23 cellular contexts compared by ENCODE assay signal in the genomic region with DNA sequence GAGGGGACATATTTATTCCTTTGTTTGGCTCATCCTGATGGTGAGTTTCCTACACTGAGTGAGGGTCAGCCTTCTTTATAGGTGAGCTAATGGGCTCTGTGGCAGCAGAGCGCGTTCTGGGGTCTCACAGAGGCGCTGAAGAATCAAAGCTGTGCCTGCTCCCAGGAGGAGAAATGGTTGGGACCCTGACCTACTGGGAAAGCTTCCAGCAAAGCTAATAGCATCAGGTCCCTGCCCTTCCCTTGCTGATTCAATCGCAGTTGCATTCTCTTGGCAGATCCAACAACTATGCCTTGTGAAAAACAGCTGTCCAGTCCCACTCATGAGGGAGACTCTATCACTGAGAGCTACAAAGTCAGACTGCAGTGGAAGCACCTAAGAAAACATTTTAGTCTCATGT. TPM values are rescaled to one million over a fixed set of nuclear protein-coding genes. Genes with fewer than 3 reads are reported as not detected.
DNase-seq lines count a peak whose midpoint lies in the region; ATAC-seq and TF ChIP-seq lines count a peak whose summit lies in the region.
"Had no signal": no experiment of that assay in that cellular context is flagged by ENCODE, and none has a peak within 500 bp of the region (broad histone marks: within the 10 kb centered on the region; RNA-seq: fewer than 3 reads in every experiment).

No MANE protein-coding gene starts in this region.

- H3K4me1 Mint-ChIP-seq in neural progenitor cell, result peaks cover 70% of the 10 kb centered on the region
- H3K4me1 Mint-ChIP-seq in activated naive CD8-positive, alpha-beta T cell treated with anti-CD3 and anti-CD28 coated beads, Interleukin-2, amount 50 U/mL, for 24 hours, result no peaks in the 10 kb centered on the region
- H3K4me1 Mint-ChIP-seq: activated CD4-positive, alpha-beta T cell treated with anti-CD3 and anti-CD28 coated beads, Interleukin-2, amount 10 ng/mL, durations not matched to agents 24 days and 14 days; activated naive CD8-positive, alpha-beta T cell treated with anti-CD3 and anti-CD28 coated beads for 36 hours had no signal

- H3F3A ChIP-seq in neural progenitor cell (ENCODE audit: low read depth), result peaks cover 12% of the 10 kb centered on the region

- H3K4me3 ChIP-seq in fibroblast of mammary gland (ENCODE audit: control insufficient read depth, low read depth, low read length), result no peak overlapping the region
- no peak overlapping the region for H3K4me3 ChIP-seq in neural progenitor cell
- H3K4me3 ChIP-seq: dorsolateral prefrontal cortex, MG63, upper lobe of right lung had no signal

- H3K4me1 ChIP-seq in neural progenitor cell, result peaks cover 26% of the 10 kb centered on the region
- H3K4me1 ChIP-seq: upper lobe of right lung had no signal

- in situ Hi-C loops in G401 (cut with HindIII; ENCODE audit: low sequenced_read_pairs), result no loop called here

- ATAC-seq in GM18867 (IDR thresholded peaks at IDR 0.05; ENCODE audit: unreplicated experiment), result no peak
- ATAC-seq in activated naive CD8-positive, alpha-beta T cell treated with anti-CD3 and anti-CD28 coated beads, Interleukin-2, amount 50 U/mL, for 24 hours, result no peak
- ATAC-seq: upper lobe of right lung had no signal

- no peaks in the 10 kb centered on the region for H3K36me3 Mint-ChIP-seq in neural progenitor cell
- no peaks in the 10 kb centered on the region for H3K36me3 Mint-ChIP-seq in activated naive CD8-positive, alpha-beta T cell treated with anti-CD3 and anti-CD28 coated beads, Interleukin-2, amount 50 U/mL, for 24 hours (ENCODE audit: low read depth)
- H3K36me3 Mint-ChIP-seq: activated naive CD8-positive, alpha-beta T cell treated with anti-CD3 and anti-CD28 coated beads for 36 hours had no signal

- DNase-seq in GM03348 (ENCODE audit: low spot score) (peak; percentile 25), OCI-M1 (lab: John Stamatoyannopoulos, UW) (peak; percentile 50), fibroblast of mammary gland (ENCODE audit: low read depth) (peak; percentile 63), neural progenitor cell (ENCODE audit: low spot score) (peak; percentile 36), RPMI8226 (no peak), G401 (ENCODE audit: low spot score) (no peak)
- DNase-seq in activated naive CD8-positive, alpha-beta T cell treated with anti-CD3 and anti-CD28 coated beads, Interleukin-2, amount 50 U/mL, for 24 hours, result no peak
- DNase-seq: activated CD4-positive, alpha-beta T cell treated with anti-CD3 and anti-CD28 coated beads, Interleukin-2, amount 10 ng/mL, durations not matched to agents 24 days and 14 days; activated naive CD8-positive, alpha-beta T cell treated with anti-CD3 and anti-CD28 coated beads for 36 hours; dorsolateral prefrontal cortex; erythroblast; head of caudate nucleus; HFFc6; MG63; NCI-H1694; NCI-H2171 treated with DMSO at 0.1 percent for 48 hours; nucleus accumbens; SIG-M5; stimulated activated CD4-positive, alpha-beta T cell treated with anti-CD3 and anti-CD28 coated beads, Interleukin-12 subunit alpha, Interleukin-12 subunit beta, amount 100 ng/mL, for 4 hours; upper lobe of right lung had no signal

- no peak for TF ChIP-seq CTCF in fibroblast of mammary gland (conservative IDR thresholded peaks at IDR 0.05; ENCODE audit: control insufficient read depth, insufficient read depth, low read depth, low read length)
- TF ChIP-seq CTCF in neural progenitor cell (IDR thresholded peaks at IDR 0.05), result no peak

- H3K27me3 Mint-ChIP-seq in neural progenitor cell (ENCODE audit: insufficient read depth, low read depth), result peaks cover 4% of the 10 kb centered on the region
- H3K27me3 Mint-ChIP-seq in activated naive CD8-positive, alpha-beta T cell treated with anti-CD3 and anti-CD28 coated beads, Interleukin-2, amount 50 U/mL, for 24 hours, result no peaks in the 10 kb centered on the region
- H3K27me3 Mint-ChIP-seq: activated CD4-positive, alpha-beta T cell treated with anti-CD3 and anti-CD28 coated beads, Interleukin-2, amount 10 ng/mL, durations not matched to agents 24 days and 14 days; activated naive CD8-positive, alpha-beta T cell treated with anti-CD3 and anti-CD28 coated beads for 36 hours had no signal

- H3K4me2 ChIP-seq in neural progenitor cell, result peak overlapping the region; percentile 19

- H3K27me3 ChIP-seq in neural progenitor cell, result no peaks in the 10 kb centered on the region
- H3K27me3 ChIP-seq: dorsolateral prefrontal cortex, upper lobe of right lung had no signal

- H3K27ac Mint-ChIP-seq in neural progenitor cell, result peak overlapping the region; percentile 72
- H3K27ac Mint-ChIP-seq in activated naive CD8-positive, alpha-beta T cell treated with anti-CD3 and anti-CD28 coated beads, Interleukin-2, amount 50 U/mL, for 24 hours, result no peak overlapping the region
- H3K27ac Mint-ChIP-seq: activated CD4-positive, alpha-beta T cell treated with anti-CD3 and anti-CD28 coated beads, Interleukin-2, amount 10 ng/mL, durations not matched to agents 24 days and 14 days; activated naive CD8-positive, alpha-beta T cell treated with anti-CD3 and anti-CD28 coated beads for 36 hours; activated T-helper 2 cell treated with anti-CD3 and anti-CD28 coated beads, Interferon-gamma antibody, Interleukin-2, Interleukin-4, amounts not matched to agents 10 μg/mL and 5 μg/mL and 100 μg/mL, durations not matched to agents 14 hours and 24 hours and 36 hours; HFFc6; T-helper 1 cell treated with Interleukin-12 subunit alpha and Interleukin-12 subunit beta and Interleukin-4 antibody, amounts not matched to agents 30 μg/mL and 1 μg/mL, for 36 hours had no signal

- H3K4me3 Mint-ChIP-seq in neural progenitor cell, result no peak overlapping the region
- H3K4me3 Mint-ChIP-seq in activated naive CD8-positive, alpha-beta T cell treated with anti-CD3 and anti-CD28 coated beads, Interleukin-2, amount 50 U/mL, for 24 hours, result no peak overlapping the region
- H3K4me3 Mint-ChIP-seq: activated CD4-positive, alpha-beta T cell treated with anti-CD3 and anti-CD28 coated beads, Interleukin-2, amount 10 ng/mL, durations not matched to agents 24 days and 14 days; activated naive CD8-positive, alpha-beta T cell treated with anti-CD3 and anti-CD28 coated beads for 36 hours; HFFc6; T-helper 1 cell treated with Interleukin-12 subunit alpha and Interleukin-12 subunit beta and Interleukin-4 antibody, amounts not matched to agents 30 μg/mL and 1 μg/mL, for 36 hours had no signal

- no peaks in the 10 kb centered on the region for H3K9me3 ChIP-seq in neural progenitor cell (ENCODE audit: low read depth)
- H3K9me3 ChIP-seq: MG63, upper lobe of right lung had no signal

- no peaks in the 10 kb centered on the region for H3K36me3 ChIP-seq in neural progenitor cell
- H3K36me3 ChIP-seq: MG63, upper lobe of right lung had no signal

- peaks cover 2% of the 10 kb centered on the region for H3K9me3 Mint-ChIP-seq in neural progenitor cell
- H3K9me3 Mint-ChIP-seq in activated naive CD8-positive, alpha-beta T cell treated with anti-CD3 and anti-CD28 coated beads, Interleukin-2, amount 50 U/mL, for 24 hours, result no peaks in the 10 kb centered on the region
- H3K9me3 Mint-ChIP-seq: activated CD4-positive, alpha-beta T cell treated with anti-CD3 and anti-CD28 coated beads, Interleukin-2, amount 10 ng/mL, durations not matched to agents 24 days and 14 days; HFFc6; T-helper 1 cell treated with Interleukin-12 subunit alpha and Interleukin-12 subunit beta and Interleukin-4 antibody, amounts not matched to agents 30 μg/mL and 1 μg/mL, for 36 hours had no signal

- H2AFZ ChIP-seq in neural progenitor cell (replicated peaks), result no peak overlapping the region

- H3K79me2 ChIP-seq in neural progenitor cell (ENCODE audit: low read depth), result no peaks in the 10 kb centered on the region

- no peak overlapping the region for H3K27ac ChIP-seq in neural progenitor cell
- H3K27ac ChIP-seq: upper lobe of right lung had no signal

- H4K20me1 ChIP-seq in neural progenitor cell (ENCODE audit: low read depth), result no peaks in the 10 kb centered on the region

- H3K9ac ChIP-seq in neural progenitor cell, result no peak overlapping the region

RNA-seq across cellular contexts. Expression of a gene that starts 43.1 kb away (rescaled TPM):
- 75.0 and 91.1 TPM in 2 replicates for total RNA-seq in neural progenitor cell (ENCODE audit: low replicate concordance)
- total RNA-seq in G401 (2014; rRNA removed; shearing (Covaris generic)), result not detected in 2 replicates
- total RNA-seq: activated CD4-positive, alpha-beta T cell treated with anti-CD3 and anti-CD28 coated beads, Interleukin-2, amount 10 ng/mL, durations not matched to agents 24 days and 14 days; activated T-helper 2 cell treated with anti-CD3 and anti-CD28 coated beads, Interferon-gamma antibody, Interleukin-2, Interleukin-4, amounts not matched to agents 10 μg/mL and 5 μg/mL and 100 μg/mL, durations not matched to agents 14 hours and 24 hours and 36 hours had no signal

Comparison
In these comparisons a context has a peak if more than half of its experiments do, and no peak if none do; other contexts are left out.
1. DNase-seq: peak in GM03348 (single experiment), OCI-M1 (single experiment), fibroblast of mammary gland (single experiment) and neural progenitor cell (single experiment); none in RPMI8226 (single experiment), G401 (single experiment) and activated naive CD8-positive, alpha-beta T cell treated with anti-CD3 and anti-CD28 coated beads, Interleukin-2, amount 50 U/mL, for 24 hours (single experiment).
2. RNA of a gene that starts 43.1 kb away (total RNA-seq): 75.0 to 91.1 TPM in neural progenitor cell; not detected in G401; every median in the first group is over 10 times any median in the second.